Comparison of ENCODE assay signal across 9 cellular contexts in genomic region chr21:29499734-29500343, GRCh38.
DNase-seq lines count a peak whose midpoint lies in the region; ATAC-seq and TF ChIP-seq lines count a peak whose summit lies in the region.
"Had no signal": no experiment of that assay in that cellular context is flagged by ENCODE, and none has a peak within 500 bp of the region (broad histone marks: within the 10 kb centered on the region; RNA-seq: fewer than 3 reads in every experiment).

No MANE protein-coding gene starts in this region.

- TF ChIP-seq CTCF in SK-N-SH (IDR thresholded peaks at IDR 0.05) (peak; percentile 47), suprapubic skin (IDR thresholded peaks at IDR 0.05) (no peak)

- H3K4me3 ChIP-seq in SK-N-SH (ENCODE audit: low read depth in 2 of 2, low read length in 1 of 2) = no peak overlapping the region
- H3K4me3 ChIP-seq in suprapubic skin = no peak overlapping the region

- intact Hi-C loops in head of caudate nucleus (cut with DNase I) = no loop called here

- TF ChIP-seq RAD21 in SK-N-SH (IDR thresholded peaks at IDR 0.05; ENCODE audit: low read length) = peak; percentile 43

- CTCF ChIA-PET in SK-N-SH (lab: Yijun Ruan, JAX) = interaction anchor here (0.9 to 3.2 kb wide), 9 partner anchors 10 to 143 kb away, joined by 3 to 9 read pairs (median 4); no protein-coding TSS in a partner anchor

- H3K9me3 ChIP-seq in SK-N-SH = no peaks in the 10 kb centered on the region
- peaks cover 6% of the 10 kb centered on the region for H3K9me3 ChIP-seq in suprapubic skin

- no peaks in the 10 kb centered on the region for H3K4me1 Mint-ChIP-seq in stimulated activated naive CD8-positive, alpha-beta T cell treated with anti-CD3 and anti-CD28 coated beads, Interleukin-15, amount 100 ng/mL, for 72 hours

- POLR2A ChIA-PET in SK-N-SH (lab: Yijun Ruan, JAX) = no interaction called here

- H3K9me3 Mint-ChIP-seq in stimulated activated naive CD8-positive, alpha-beta T cell treated with anti-CD3 and anti-CD28 coated beads, Interleukin-15, amount 100 ng/mL, for 72 hours = peaks cover 21 to 34% of the 10 kb centered on the region in 2 donors

- H3F3A ChIP-seq in SK-N-SH (replicated peaks; ENCODE audit: insufficient read depth) = peaks cover 6% of the 10 kb centered on the region

- DNase-seq in DMS 273 treated with DMSO at 0.1 percent for 48 hours (lab: John Stamatoyannopoulos, UW) (peak; percentile 27), SK-N-SH (peak; percentile 43), head of caudate nucleus (peak in 34 of 42 donors; percentile 5 to 71 (median 24)), NCI-H2029 treated with DMSO at 0.1 percent for 48 hours (lab: John Stamatoyannopoulos, UW) (no peak), suprapubic skin (ENCODE audit: low spot score in 2 of 2) (no peak)
- no peak for DNase-seq in stimulated activated naive CD8-positive, alpha-beta T cell treated with anti-CD3 and anti-CD28 coated beads, Interleukin-15, amount 100 ng/mL, for 72 hours

- H3K27me3 ChIP-seq in SK-N-SH (ENCODE audit: insufficient read depth) (no peaks in the 10 kb centered on the region), suprapubic skin (no peaks in the 10 kb centered on the region)

- no peak for TF ChIP-seq POLR2A in suprapubic skin (IDR thresholded peaks at IDR 0.05)

- no peak overlapping the region for H2AFZ ChIP-seq in SK-N-SH (ENCODE audit: low read depth)

- H3K4me3 Mint-ChIP-seq in stimulated activated naive CD8-positive, alpha-beta T cell treated with anti-CD3 and anti-CD28 coated beads, Interleukin-15, amount 100 ng/mL, for 72 hours = no peak overlapping the region

- H3K36me3 ChIP-seq in SK-N-SH (replicated peaks in 1 of 2; ENCODE audit: control insufficient read depth in 1 of 2, insufficient read depth in 2 of 2, low read length in 1 of 2) (no peaks in the 10 kb centered on the region), suprapubic skin (no peaks in the 10 kb centered on the region)

- H3K79me2 ChIP-seq in SK-N-SH (ENCODE audit: insufficient read depth) = no peaks in the 10 kb centered on the region

- H3K9me2 ChIP-seq in SK-N-SH = no peaks in the 10 kb centered on the region

- H3K4me2 ChIP-seq in SK-N-SH = no peak overlapping the region

- H3K27ac ChIP-seq in SK-N-SH (ENCODE audit: low read depth in 2 of 2, low read length in 1 of 2) (no peak overlapping the region), suprapubic skin (no peak overlapping the region)

- H3K4me1 ChIP-seq in SK-N-SH (ENCODE audit: control insufficient read depth in 1 of 2, insufficient read depth in 2 of 2, low read depth in 1 of 2, low read length in 1 of 2) = no peaks in the 10 kb centered on the region
- no peaks in the 10 kb centered on the region for H3K4me1 ChIP-seq in suprapubic skin

- TF ChIP-seq EP300 in SK-N-SH (IDR thresholded peaks at IDR 0.05; ENCODE audit: borderline replicate concordance in 1 of 2, low read depth in 1 of 2, low read length in 1 of 2) (no peak), suprapubic skin (IDR thresholded peaks at IDR 0.05) (no peak)

- H3K27ac Mint-ChIP-seq in stimulated activated naive CD8-positive, alpha-beta T cell treated with anti-CD3 and anti-CD28 coated beads, Interleukin-15, amount 100 ng/mL, for 72 hours = no peak overlapping the region

- 70% methylated on average over 10 of the region's 10 CpGs for WGBS in SK-N-SH (ENCODE audit: low lambda C conversion rate)
- 89% methylated on average over 10 of the region's 10 CpGs for WGBS in suprapubic skin

- H4K20me1 ChIP-seq in SK-N-SH (ENCODE audit: insufficient read depth) = no peaks in the 10 kb centered on the region

- ATAC-seq in HG02885 (IDR thresholded peaks at IDR 0.05; ENCODE audit: poor library complexity, unreplicated experiment) (peak; percentile 74), GM19395 (IDR thresholded peaks at IDR 0.05; ENCODE audit: unreplicated experiment) (no peak)
- ATAC-seq in stimulated activated naive CD8-positive, alpha-beta T cell treated with anti-CD3 and anti-CD28 coated beads, Interleukin-15, amount 100 ng/mL, for 72 hours = no peak
- ATAC-seq: naive thymus-derived CD4-positive, alpha-beta T cell had no signal

- no peaks in the 10 kb centered on the region for H3K27me3 Mint-ChIP-seq in stimulated activated naive CD8-positive, alpha-beta T cell treated with anti-CD3 and anti-CD28 coated beads, Interleukin-15, amount 100 ng/mL, for 72 hours
- H3K27me3 Mint-ChIP-seq: naive thymus-derived CD4-positive, alpha-beta T cell had no signal

- H3K9ac ChIP-seq in SK-N-SH = no peak overlapping the region

TF ChIP-seq in SK-N-SH, 30 proteins besides CTCF, POLR2A, EP300 and RAD21:
- no peak for TF ChIP-seq USF1 (IDR thresholded peaks at IDR 0.05; ENCODE audit: borderline replicate concordance, low read depth)
- peak; percentile 5; the same call in 1 of the 2 replicates for TF ChIP-seq SMC3 (IDR thresholded peaks at IDR 0.05; ENCODE audit: low read depth, low read length)

Comparison
In these comparisons a context has a peak if more than half of its experiments do, and no peak if none do; other contexts are left out.
1. DNase-seq: peak in DMS 273 treated with DMSO at 0.1 percent for 48 hours (single experiment), SK-N-SH (single experiment) and head of caudate nucleus (34 of 42); none in NCI-H2029 treated with DMSO at 0.1 percent for 48 hours (single experiment), suprapubic skin (0 of 2) and stimulated activated naive CD8-positive, alpha-beta T cell treated with anti-CD3 and anti-CD28 coated beads, Interleukin-15, amount 100 ng/mL, for 72 hours (0 of 2).